In the genomic region with DNA sequence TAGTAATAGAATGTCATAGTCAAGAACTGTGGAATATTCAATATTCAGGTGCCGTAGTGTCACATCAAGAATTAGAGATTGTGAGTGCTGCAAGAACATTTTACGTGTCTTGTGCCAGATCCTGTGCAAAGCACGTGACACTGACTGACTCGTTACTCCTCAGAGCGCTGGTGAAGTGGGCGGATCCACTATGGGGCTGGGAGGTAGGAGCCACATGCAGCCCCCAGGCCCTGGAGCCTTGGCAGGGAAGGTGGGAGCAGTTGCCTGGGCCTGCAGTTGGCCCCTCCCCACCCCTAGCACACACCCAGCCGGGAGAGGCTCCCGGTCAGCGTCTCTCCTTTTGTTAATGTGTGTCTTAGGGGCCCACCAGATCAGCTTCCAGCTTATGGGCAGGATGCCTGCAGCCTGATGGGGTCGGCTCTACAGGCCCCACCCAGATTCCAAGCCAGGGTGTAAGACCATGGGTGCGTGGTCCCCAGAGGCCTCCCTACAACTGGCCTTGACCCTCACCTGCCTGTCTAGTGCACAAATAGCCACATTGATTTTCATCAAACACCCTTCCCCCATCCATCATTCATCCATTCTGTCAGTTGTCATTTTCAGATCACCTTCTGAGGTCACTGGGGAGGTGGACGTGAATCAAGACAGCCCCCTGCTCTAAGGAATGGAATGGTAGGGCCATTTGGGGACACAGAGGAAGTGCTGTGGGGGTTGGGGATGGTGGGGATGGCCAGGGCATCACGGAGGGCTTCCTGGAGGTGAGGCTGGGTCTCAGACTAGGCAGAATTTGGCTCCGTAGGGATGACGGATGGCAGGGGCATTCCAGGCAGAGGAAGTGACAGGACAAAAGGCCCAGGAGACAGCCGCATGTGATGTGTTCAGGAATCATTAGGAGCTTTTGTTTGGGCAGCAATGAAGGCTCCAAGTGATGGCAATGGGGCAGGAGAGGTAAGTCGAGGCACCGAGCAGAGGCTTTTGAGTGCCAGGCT, we compare ENCODE assay signal across 13 cellular contexts.
DNase-seq lines count a peak whose midpoint lies in the region; ATAC-seq, FAIRE-seq and TF ChIP-seq lines count a peak whose summit lies in the region.
"Had no signal": no experiment of that assay in that cellular context is flagged by ENCODE, and none has a peak within 500 bp of the region (broad histone marks: within the 10 kb centered on the region; RNA-seq: fewer than 3 reads in every experiment).

No MANE protein-coding gene starts in this region.

- H3K4me2 ChIP-seq in endothelial cell of umbilical vein (ENCODE audit: insufficient read depth, low read length) (no peak overlapping the region), mesenchymal stem cell (ENCODE audit: low read length, poor library complexity, severe bottlenecking) (no peak overlapping the region)
- H3K4me2 ChIP-seq: smooth muscle cell had no signal

- peak overlapping the region; percentile 16 for H2AK5ac ChIP-seq in mesenchymal stem cell (ENCODE audit: low read length, severe bottlenecking)

- TF ChIP-seq CTCF in endothelial cell of umbilical vein (IDR thresholded peaks at IDR 0.05; ENCODE audit: extremely low read depth in 1 of 2, insufficient read depth in 1 of 2, low read depth in 1 of 2, low read length in 2 of 2): no peak
- TF ChIP-seq CTCF in brain microvascular endothelial cell (IDR thresholded peaks at IDR 0.05; ENCODE audit: low read depth, low read length, missing control alignments): no peak
- no peak for TF ChIP-seq CTCF in GM10266 (IDR thresholded peaks at IDR 0.05; ENCODE audit: control insufficient read depth, insufficient read depth, low read depth, missing control alignments)

- H2BK5ac ChIP-seq in mesenchymal stem cell (ENCODE audit: low read depth, low read length, poor library complexity, severe bottlenecking): no peak overlapping the region

- H3K9me1 ChIP-seq in endothelial cell of umbilical vein (replicated peaks; ENCODE audit: control insufficient read depth, extremely low read depth, insufficient read depth, low read length): no peaks in the 10 kb centered on the region

- CTCF ChIA-PET in endothelial cell of umbilical vein (lab: Charles Lee): no interaction called here

- DNase-seq in Right ventricle myocardium superior: no peak
- no peak for DNase-seq in cardiac septum (ENCODE audit: low spot score)
- DNase-seq in endothelial cell of umbilical vein (ENCODE audit: low read depth, low spot score): no peak
- peak; percentile 32 for DNase-seq in mesenchymal stem cell
- no peak for DNase-seq in brain microvascular endothelial cell
- no peak for DNase-seq in GM10266 (ENCODE audit: extremely low spot score)
- DNase-seq: activated CD4-positive, alpha-beta T cell treated with anti-CD3 and anti-CD28 coated beads for 36 hours; activated T-cell treated with anti-CD3 and anti-CD28 coated beads, Interleukin-2, amount 50 U/mL, for 4 hours; tibial artery had no signal

- 66% methylated on average over 18 of the region's 18 CpGs for WGBS in mesenchymal stem cell
- 67% methylated on average over 18 of the region's 18 CpGs for WGBS in urinary bladder

- intact Hi-C loops in Right ventricle myocardium superior (cut with DNase I): no loop called here
- intact Hi-C loops in cardiac septum (cut with DNase I): no loop called here
- intact Hi-C loops in endothelial cell of umbilical vein (cut with micrococcal nuclease): no loop called here

- in situ Hi-C loops in brain microvascular endothelial cell (cut with HindIII; ENCODE audit: low pct_ligation_motif_present, low sequenced_read_pairs): no loop called here

- H2BK12ac ChIP-seq in mesenchymal stem cell (ENCODE audit: low read length in 2 of 2): peak overlapping the region in 1 of 2 experiments; percentile 1

- no peak overlapping the region for H3K4me3 ChIP-seq in endothelial cell of umbilical vein (replicated peaks in 1 of 3; ENCODE audit: insufficient read depth in 1 of 3, low read depth in 1 of 3, low read length in 3 of 3)
- H3K4me3 ChIP-seq in mesenchymal stem cell (ENCODE audit: insufficient read depth in 1 of 2, low read depth in 1 of 2, low read length in 2 of 2): no peak overlapping the region
- no peak overlapping the region for H3K4me3 ChIP-seq in urinary bladder (ENCODE audit: low read depth, low read length)
- no peak overlapping the region for H3K4me3 ChIP-seq in brain microvascular endothelial cell (ENCODE audit: low read depth, low read length)
- H3K4me3 ChIP-seq: smooth muscle cell, tibial artery had no signal

- H3K36me3 ChIP-seq in endothelial cell of umbilical vein (ENCODE audit: control insufficient read depth in 2 of 2, extremely low read depth in 1 of 2, insufficient read depth in 2 of 2, low read length in 2 of 2) (no peaks in the 10 kb centered on the region), mesenchymal stem cell (ENCODE audit: control insufficient read depth in 1 of 2, insufficient read depth in 2 of 2, low read depth in 1 of 2, low read length in 2 of 2) (peaks cover 0 to 6% of the 10 kb centered on the region in 2 experiments), urinary bladder (ENCODE audit: insufficient read depth) (no peaks in the 10 kb centered on the region), brain microvascular endothelial cell (replicated peaks) (no peaks in the 10 kb centered on the region)
- H3K36me3 ChIP-seq: tibial artery had no signal

- H3K27ac ChIP-seq in endothelial cell of umbilical vein (ENCODE audit: insufficient read depth, low read depth, low read length) (peak overlapping the region; percentile 22), mesenchymal stem cell (ENCODE audit: low read length, poor library complexity, severe bottlenecking) (no peak overlapping the region), urinary bladder (ENCODE audit: low read depth) (peak overlapping the region; percentile 27), brain microvascular endothelial cell (no peak overlapping the region)
- H3K27ac ChIP-seq: tibial artery had no signal

- no peak overlapping the region for H3K9ac ChIP-seq in endothelial cell of umbilical vein (replicated peaks; ENCODE audit: extremely low read depth, insufficient read depth, low read length)
- H3K9ac ChIP-seq in mesenchymal stem cell (ENCODE audit: low read length): no peak overlapping the region

- TF ChIP-seq POLR2A in endothelial cell of umbilical vein (IDR thresholded peaks at IDR 0.05; ENCODE audit: low read depth, low read length): no peak

- dilution Hi-C loops in endothelial cell of umbilical vein (cut with MboI; ENCODE audit: extremely low pct_ligation_motif_present, low sequenced_read_pairs): no loop called here

- no peak overlapping the region for H2BK15ac ChIP-seq in mesenchymal stem cell (ENCODE audit: low read depth, poor library complexity, severe bottlenecking)

- H4K91ac ChIP-seq in mesenchymal stem cell (ENCODE audit: low read length): peak overlapping the region; percentile 65

- no TSS peak for BruUV-seq in endothelial cell of umbilical vein (replicated peaks; lab: Mats Ljungman, UMichigan)

- H2AFZ ChIP-seq in endothelial cell of umbilical vein (ENCODE audit: low read depth, low read length) (no peak overlapping the region), mesenchymal stem cell (ENCODE audit: low read depth, low read length) (no peak overlapping the region)

- no peaks in the 10 kb centered on the region for H4K20me1 ChIP-seq in endothelial cell of umbilical vein (replicated peaks; ENCODE audit: control insufficient read depth, extremely low read depth, insufficient read depth, low read length)

- no peak overlapping the region for H3K23ac ChIP-seq in mesenchymal stem cell (ENCODE audit: low read length in 2 of 2)

- H3K9me3 ChIP-seq in endothelial cell of umbilical vein (replicated peaks; ENCODE audit: control insufficient read depth, insufficient read depth, low read length) (no peaks in the 10 kb centered on the region), mesenchymal stem cell (ENCODE audit: control insufficient read depth, low read length) (no peaks in the 10 kb centered on the region)
- H3K9me3 ChIP-seq: tibial artery had no signal

- peak overlapping the region; percentile 48 for H4K8ac ChIP-seq in mesenchymal stem cell (ENCODE audit: low read length)

- peak; percentile 26 for FAIRE-seq in endothelial cell of umbilical vein (lab: Jason Lieb, UNC)
- FAIRE-seq: endometrium had no signal

- peak overlapping the region in 1 of 2 experiments; percentile 53 for H3K14ac ChIP-seq in mesenchymal stem cell (ENCODE audit: low read length in 2 of 2)

- ATAC-seq in Right ventricle myocardium superior (ENCODE audit: poor library complexity) (peak; percentile 29), HG03175 (IDR thresholded peaks at IDR 0.05; ENCODE audit: unreplicated experiment) (no peak)
- ATAC-seq: activated CD4-positive, alpha-beta T cell treated with anti-CD3 and anti-CD28 coated beads for 36 hours; activated T-cell treated with anti-CD3 and anti-CD28 coated beads, Interleukin-2, amount 50 U/mL, for 4 hours had no signal

- peaks cover 42% of the 10 kb centered on the region for H3K4me1 ChIP-seq in endothelial cell of umbilical vein (ENCODE audit: control insufficient read depth, extremely low read depth, insufficient read depth, low read length)
- H3K4me1 ChIP-seq in mesenchymal stem cell (ENCODE audit: control insufficient read depth, insufficient read depth, low read depth, low read length): peaks cover 52% of the 10 kb centered on the region
- no peaks in the 10 kb centered on the region for H3K4me1 ChIP-seq in urinary bladder (ENCODE audit: insufficient read depth)

- POLR2A ChIA-PET in endothelial cell of umbilical vein (lab: Charles Lee): no interaction called here

- peak overlapping the region; percentile 22 to 72 for H3K18ac ChIP-seq in mesenchymal stem cell (ENCODE audit: low read depth in 1 of 2, low read length in 2 of 2)

- H3K4ac ChIP-seq in mesenchymal stem cell (ENCODE audit: low read depth in 1 of 2, low read length in 2 of 2): peak overlapping the region in 1 of 2 experiments; percentile 34

- peaks cover 2% of the 10 kb centered on the region for H3K79me2 ChIP-seq in endothelial cell of umbilical vein (ENCODE audit: control insufficient read depth, insufficient read depth, low read length)

- peak overlapping the region; percentile 34 for H2BK120ac ChIP-seq in mesenchymal stem cell (ENCODE audit: low read depth, low read length)

- H3K27me3 ChIP-seq in endothelial cell of umbilical vein (ENCODE audit: control insufficient read depth in 2 of 2, insufficient read depth in 2 of 2, low read length in 2 of 2) (no peaks in the 10 kb centered on the region), mesenchymal stem cell (ENCODE audit: control insufficient read depth in 1 of 2, insufficient read depth in 1 of 2, low read length in 2 of 2) (peaks cover 0 to 5% of the 10 kb centered on the region in 2 experiments), brain microvascular endothelial cell (replicated peaks) (no peaks in the 10 kb centered on the region)

- H3K79me1 ChIP-seq in mesenchymal stem cell (replicated peaks; ENCODE audit: low read length, poor library complexity, severe bottlenecking): peaks cover 22% of the 10 kb centered on the region

TF ChIP-seq in endothelial cell of umbilical vein, 7 proteins besides CTCF, POLR2A, EP300 and RAD21 (continues in another document):
- TF ChIP-seq JUN (IDR thresholded peaks at IDR 0.05; ENCODE audit: borderline replicate concordance, insufficient read depth, insufficient read length, low read depth) (no peak), POLR2AphosphoS5 (IDR thresholded peaks at IDR 0.05; ENCODE audit: insufficient read depth, low read depth, low read length) (no peak), FOS (IDR thresholded peaks at IDR 0.05; ENCODE audit: borderline replicate concordance, insufficient read depth, low read length) (no peak)

Comparison
In these comparisons a context has a peak if more than half of its experiments do, and no peak if none do; other contexts are left out.
1. H3K27ac ChIP-seq: peak in endothelial cell of umbilical vein (single experiment) and urinary bladder (single experiment); none in mesenchymal stem cell (single experiment) and brain microvascular endothelial cell (single experiment).